In the genomic region with DNA sequence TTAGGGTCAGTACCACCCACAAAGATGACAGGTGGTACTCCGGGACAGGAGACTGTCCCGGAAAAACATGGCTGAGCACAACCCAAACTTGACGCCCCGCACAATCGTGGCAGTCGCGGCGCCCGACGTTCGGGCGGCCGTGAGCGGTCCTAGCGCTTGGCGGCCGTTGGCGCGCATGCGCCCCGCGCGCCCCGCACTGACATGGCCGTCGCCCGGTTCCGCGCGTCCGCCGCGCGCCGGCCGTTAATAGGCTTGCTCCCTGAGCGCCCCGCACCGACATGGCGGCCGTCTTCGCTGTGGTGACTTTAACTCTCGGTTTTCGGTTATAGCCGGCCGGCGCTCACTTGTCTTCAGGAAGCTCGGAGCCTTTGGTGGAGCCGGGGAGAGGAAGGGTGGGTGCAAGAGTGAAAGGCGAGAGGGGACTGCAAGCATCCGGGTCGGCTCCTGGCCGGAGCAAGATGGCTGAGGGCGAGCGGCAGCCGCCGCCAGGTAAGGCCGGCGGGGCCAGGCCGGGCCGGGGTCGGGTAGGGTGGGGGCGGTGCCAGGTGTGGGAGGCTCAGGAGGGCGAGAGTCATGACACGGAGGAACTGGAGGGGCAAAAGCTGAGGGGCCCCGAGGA, we compare ENCODE assay signal across 8 cellular contexts. TPM values are rescaled to one million over a fixed set of nuclear protein-coding genes. Genes with fewer than 3 reads are reported as not detected.
DNase-seq lines count a peak whose midpoint lies in the region; TF ChIP-seq lines count a peak whose summit lies in the region.

A gene (plus strand): TSS at position 273 of the 619 bp plus-strand sequence. CDS start 186 bp downstream, at position 459.

- TF ChIP-seq CTCF in HFFc6 (IDR thresholded peaks at IDR 0.05) (no peak), cardiac muscle cell (IDR thresholded peaks at IDR 0.05; ENCODE audit: low read depth, low read length) (no peak), type B pancreatic cell (conservative IDR thresholded peaks at IDR 0.05) (no peak)

- no peaks in the 10 kb centered on the region for H3K4me1 ChIP-seq in cardiac muscle cell (ENCODE audit: low read depth)

- H3K27ac Mint-ChIP-seq in HFFc6 (peak within 1 kb of the TSS; percentile 96), type B pancreatic cell (peak within 1 kb of the TSS; percentile 93)

- H3K4me3 Mint-ChIP-seq in HFFc6 (peak within 1 kb of the TSS; percentile 90), type B pancreatic cell (peak within 1 kb of the TSS; percentile 95)

- H3K36me3 Mint-ChIP-seq in HFFc6 (ENCODE audit: low read depth) = peaks cover 5% of the 10 kb centered on the region; the same call in 1 of the 2 replicates
- no peaks in the 10 kb centered on the region for H3K36me3 Mint-ChIP-seq in type B pancreatic cell

- H3K36me3 ChIP-seq in cardiac muscle cell = no peaks in the 10 kb centered on the region

- H3K27me3 ChIP-seq in cardiac muscle cell = no peaks in the 10 kb centered on the region

- H3K4me1 Mint-ChIP-seq in HFFc6 (ENCODE audit: low read depth) = peaks cover 29% of the 10 kb centered on the region
- H3K4me1 Mint-ChIP-seq in type B pancreatic cell (ENCODE audit: unreplicated experiment) = peaks cover 22% of the 10 kb centered on the region

- peak within 1 kb of the TSS; percentile 92 for H3K27ac ChIP-seq in cardiac muscle cell

- H3K9me3 Mint-ChIP-seq in HFFc6 (no peaks in the 10 kb centered on the region), type B pancreatic cell (no peaks in the 10 kb centered on the region)

- H3K9me3 ChIP-seq in cardiac muscle cell (ENCODE audit: low read depth) = no peaks in the 10 kb centered on the region

- H3K27me3 Mint-ChIP-seq in HFFc6 (ENCODE audit: insufficient read depth) = no peaks in the 10 kb centered on the region
- H3K27me3 Mint-ChIP-seq in type B pancreatic cell = peaks cover 4% of the 10 kb centered on the region

- intact Hi-C loops in posterior cingulate gyrus (cut with DNase I) = loop anchor here (5.0 kb wide), 1 partner anchor 84 kb away; a partner anchor contains a TSS

- DNase-seq in GM04504 (ENCODE audit: low read depth) = peak; percentile 75
- DNase-seq in HFFc6 = peak; percentile 77
- DNase-seq in NCI-H1092 (lab: John Stamatoyannopoulos, UW) = peak; percentile 80
- peak; percentile 79 for DNase-seq in SW480 (ENCODE audit: low spot score)
- DNase-seq in activated naive CD8-positive, alpha-beta T cell treated with anti-CD3 and anti-CD28 coated beads, Interleukin-2, amount 50 U/mL, for 16 hours (ENCODE audit: low read depth, low spot score) = peak; percentile 63
- peak; percentile 93 to 96 for DNase-seq in cardiac muscle cell (ENCODE audit: low read depth in 1 of 2, low spot score in 1 of 2)
- DNase-seq in posterior cingulate gyrus = peak; percentile 60 to 97 (median 80)
- DNase-seq in type B pancreatic cell (ENCODE audit: extremely low spot score, unreplicated experiment) = peak; percentile 92

- peak within 1 kb of the TSS; percentile 88 for H3K4me3 ChIP-seq in cardiac muscle cell

RNA-seq across cellular contexts. Expression of the gene that starts here (rescaled TPM):
- total RNA-seq in HFFc6 (2021; fragmentation: NEBNext Ultra II Directional; extraction: Animal tissue kit (Norgen Biotek cat#: 25700)) = 100 to 1,000 TPM; 153 to 170 (median 162) TPM
- total RNA-seq in cardiac muscle cell = 197 and 257 TPM in 2 replicates
- 144 and 156 TPM in 2 replicates for polyA plus RNA-seq in cardiac muscle cell
- total RNA-seq in type B pancreatic cell (ENCODE audit: low replicate concordance) = 102 and 115 TPM in 2 replicates

Comparison
In these comparisons a context has a peak if more than half of its experiments do, and no peak if none do; other contexts are left out.
1. Peak in every context shown above with its lines: DNase-seq, H3K4me3 ChIP-seq and H3K27ac ChIP-seq.